10 cellular contexts compared by ENCODE assay signal in the genomic region with DNA sequence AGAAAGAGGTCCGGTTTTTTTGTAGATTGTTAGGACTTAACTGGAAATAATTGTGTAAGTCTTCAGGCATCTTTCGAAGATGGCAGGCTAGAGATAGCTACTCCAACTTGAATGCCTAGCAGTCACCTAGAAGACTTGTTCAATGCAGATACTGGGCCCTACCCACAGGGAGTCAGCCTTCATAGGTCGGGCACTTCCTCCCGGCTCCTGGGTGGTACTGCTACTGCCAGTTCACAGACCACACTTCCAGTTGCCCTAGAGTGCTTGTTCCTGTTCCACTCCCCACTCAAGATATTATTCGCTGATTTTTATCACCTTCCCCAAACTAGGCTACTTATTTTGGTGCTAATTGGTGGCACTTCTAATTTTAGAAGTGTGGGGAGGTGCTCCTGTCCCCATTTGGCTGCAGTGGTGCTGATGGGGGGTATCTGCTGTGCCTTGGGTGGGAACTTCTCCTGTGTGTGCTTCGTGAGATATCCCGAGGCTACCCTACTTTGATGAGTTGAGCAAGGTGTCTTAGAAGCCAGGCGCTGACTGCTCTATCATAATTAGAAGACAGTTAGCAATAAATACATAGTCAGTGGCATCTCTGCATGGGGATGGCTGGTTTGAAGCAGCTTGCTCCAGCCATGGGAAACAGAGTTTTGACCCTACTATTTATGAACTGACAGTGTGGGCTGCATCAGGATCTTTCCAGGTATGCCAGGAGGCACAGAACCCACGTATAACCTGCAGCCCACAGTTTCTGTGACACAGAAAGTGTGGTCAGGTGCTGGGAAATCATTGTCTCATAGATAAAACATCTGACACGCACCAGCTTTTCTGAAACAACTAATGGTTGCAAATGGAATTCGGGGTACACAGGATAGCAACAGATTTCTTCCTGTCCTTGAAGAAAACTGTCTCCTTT. TPM values are rescaled to one million over a fixed set of nuclear protein-coding genes. Genes with fewer than 3 reads are reported as not detected.
DNase-seq lines count a peak whose midpoint lies in the region; ATAC-seq lines count a peak whose summit lies in the region.
"Had no signal": no experiment of that assay in that cellular context is flagged by ENCODE, and none has a peak within 500 bp of the region (broad histone marks: within the 10 kb centered on the region; RNA-seq: fewer than 3 reads in every experiment).

No MANE protein-coding gene starts in this region.

- peaks cover 54% of the 10 kb centered on the region for H3K36me3 Mint-ChIP-seq in activated CD4-positive, alpha-beta T cell treated with anti-CD3 and anti-CD28 coated beads, Interleukin-2, amount 10 ng/mL, durations not matched to agents 7 days and 5 days (ENCODE audit: low read depth)
- peaks cover 5% of the 10 kb centered on the region for H3K36me3 Mint-ChIP-seq in T-cell
- peaks cover 13% of the 10 kb centered on the region for H3K36me3 Mint-ChIP-seq in effector memory CD8-positive, alpha-beta T cell (ENCODE audit: insufficient read depth)

- peaks cover 99% of the 10 kb centered on the region for H3K4me1 Mint-ChIP-seq in activated CD4-positive, alpha-beta T cell treated with anti-CD3 and anti-CD28 coated beads, Interleukin-2, amount 10 ng/mL, durations not matched to agents 7 days and 5 days
- peaks cover 98 to 100% (median 99%) of the 10 kb centered on the region in 3 donors for H3K4me1 Mint-ChIP-seq in T-cell
- H3K4me1 Mint-ChIP-seq in effector memory CD8-positive, alpha-beta T cell (ENCODE audit: low read depth in 2 of 2), result peaks cover 83 to 96% of the 10 kb centered on the region in 2 donors

- H3K27ac Mint-ChIP-seq in activated CD4-positive, alpha-beta T cell treated with anti-CD3 and anti-CD28 coated beads, Interleukin-2, amount 10 ng/mL, durations not matched to agents 7 days and 5 days, result peak overlapping the region; percentile 92
- peak overlapping the region; percentile 90 to 91 for H3K27ac Mint-ChIP-seq in T-cell
- H3K27ac Mint-ChIP-seq in effector memory CD8-positive, alpha-beta T cell, result peak overlapping the region; percentile 92 to 93

- H3K9me3 Mint-ChIP-seq in activated CD4-positive, alpha-beta T cell treated with anti-CD3 and anti-CD28 coated beads, Interleukin-2, amount 10 ng/mL, durations not matched to agents 7 days and 5 days, result no peaks in the 10 kb centered on the region
- H3K9me3 Mint-ChIP-seq in T-cell, result no peaks in the 10 kb centered on the region
- H3K9me3 Mint-ChIP-seq in effector memory CD8-positive, alpha-beta T cell, result no peaks in the 10 kb centered on the region

- CTCF ChIA-PET in activated CD4-positive, alpha-beta T cell treated with anti-CD3 and anti-CD28 coated beads, Interleukin-2, amount 10 ng/mL, durations not matched to agents 7 days and 5 days (lab: Charles Lee), result interaction anchor here (0.9 to 8.8 kb wide), 8 partner anchors 9 to 731 kb away, joined by 3 to 60 read pairs (median 4); no protein-coding TSS in a partner anchor
- CTCF ChIA-PET in T-cell (lab: Charles Lee), result interaction anchor here (1.0 to 1.3 kb wide), 2 partner anchors 14 to 67 kb away, joined by 3 to 5 read pairs; no protein-coding TSS in a partner anchor

- peak overlapping the region; percentile 44 for H3K4me3 Mint-ChIP-seq in activated CD4-positive, alpha-beta T cell treated with anti-CD3 and anti-CD28 coated beads, Interleukin-2, amount 10 ng/mL, durations not matched to agents 7 days and 5 days
- peak overlapping the region; percentile 7 to 74 (median 25) for H3K4me3 Mint-ChIP-seq in T-cell
- H3K4me3 Mint-ChIP-seq in effector memory CD8-positive, alpha-beta T cell, result peak overlapping the region; percentile 43 to 61

- ATAC-seq in T-cell (replicated peaks in 1 of 4), result peak; percentile 47 to 70 (median 60)
- peak; percentile 48 for ATAC-seq in effector memory CD8-positive, alpha-beta T cell (replicated peaks)
- no peak for ATAC-seq in stimulated activated naive CD8-positive, alpha-beta T cell treated with anti-CD3 and anti-CD28 coated beads, Interleukin-15, Interleukin-2, amounts not matched to agents 100 U/mL and 50 U/mL, for 24 hours

- POLR2A ChIA-PET in activated CD4-positive, alpha-beta T cell treated with anti-CD3 and anti-CD28 coated beads, Interleukin-2, amount 10 ng/mL, durations not matched to agents 7 days and 5 days (lab: Charles Lee), result interaction anchor here (0.9 kb wide), 1 partner anchor 15 kb away, joined by 4 read pairs; no protein-coding TSS in a partner anchor
- POLR2A ChIA-PET in T-cell (lab: Charles Lee), result interaction anchor here in 1 of 2 donors (0.6 to 1.2 kb wide), 3 partner anchors 10 to 771 kb away, joined by 3 to 6 read pairs (median 3); no protein-coding TSS in a partner anchor

- no peaks in the 10 kb centered on the region for H3K27me3 Mint-ChIP-seq in activated CD4-positive, alpha-beta T cell treated with anti-CD3 and anti-CD28 coated beads, Interleukin-2, amount 10 ng/mL, durations not matched to agents 7 days and 5 days
- no peaks in the 10 kb centered on the region for H3K27me3 Mint-ChIP-seq in T-cell
- no peaks in the 10 kb centered on the region for H3K27me3 Mint-ChIP-seq in effector memory CD8-positive, alpha-beta T cell

- DNase-seq in activated CD4-positive, alpha-beta T cell treated with anti-CD3 and anti-CD28 coated beads, Interleukin-2, amount 10 ng/mL, durations not matched to agents 7 days and 5 days, result peak; percentile 53
- DNase-seq in activated CD4-positive, alpha-beta T cell treated with anti-CD3 and anti-CD28 coated beads for 1 hour, result no peak
- DNase-seq in T-cell (peak in 16 of 34 experiments; percentile 16 to 56 (median 38)), foreskin melanocyte (no peak), amygdala (lab: John Stamatoyannopoulos, UW) (no peak), NK-92 (lab: John Stamatoyannopoulos, UW; ENCODE audit: unreplicated experiment) (no peak)
- no peak for DNase-seq in effector memory CD8-positive, alpha-beta T cell
- peak; percentile 43 for DNase-seq in stimulated activated naive CD8-positive, alpha-beta T cell treated with anti-CD3 and anti-CD28 coated beads, Interleukin-15, Interleukin-2, amounts not matched to agents 100 U/mL and 50 U/mL, for 24 hours
- DNase-seq: NCI-H187 treated with DMSO at 0.1 percent for 48 hours, SHP77 treated with DMSO at 0.1 percent for 48 hours had no signal

RNA-seq across cellular contexts. Expression of a gene that starts 34.5 kb away (rescaled TPM):
- 100 to 1,000 TPM; 140 to 165 TPM for total RNA-seq in activated CD4-positive, alpha-beta T cell treated with anti-CD3 and anti-CD28 coated beads, Interleukin-2, amount 10 ng/mL, durations not matched to agents 7 days and 5 days
- total RNA-seq in T-cell, result 100 to 1,000 TPM; 126 to 153 (median 136) TPM

Comparison
In these comparisons a context has a peak if more than half of its experiments do, and no peak if none do; other contexts are left out.
1. DNase-seq: peak in activated CD4-positive, alpha-beta T cell treated with anti-CD3 and anti-CD28 coated beads, Interleukin-2, amount 10 ng/mL, durations not matched to agents 7 days and 5 days (single experiment) and stimulated activated naive CD8-positive, alpha-beta T cell treated with anti-CD3 and anti-CD28 coated beads, Interleukin-15, Interleukin-2, amounts not matched to agents 100 U/mL and 50 U/mL, for 24 hours (single experiment); none in activated CD4-positive, alpha-beta T cell treated with anti-CD3 and anti-CD28 coated beads for 1 hour (single experiment), effector memory CD8-positive, alpha-beta T cell (0 of 3), foreskin melanocyte (single experiment), amygdala (0 of 56) and NK-92 (single experiment).
2. Peak in every context shown above with its lines, with median percentiles within 50 percentile points of each other: H3K27ac Mint-ChIP-seq and H3K4me3 Mint-ChIP-seq.